ENCODE assay signal across 22 cellular contexts in the genomic region with DNA sequence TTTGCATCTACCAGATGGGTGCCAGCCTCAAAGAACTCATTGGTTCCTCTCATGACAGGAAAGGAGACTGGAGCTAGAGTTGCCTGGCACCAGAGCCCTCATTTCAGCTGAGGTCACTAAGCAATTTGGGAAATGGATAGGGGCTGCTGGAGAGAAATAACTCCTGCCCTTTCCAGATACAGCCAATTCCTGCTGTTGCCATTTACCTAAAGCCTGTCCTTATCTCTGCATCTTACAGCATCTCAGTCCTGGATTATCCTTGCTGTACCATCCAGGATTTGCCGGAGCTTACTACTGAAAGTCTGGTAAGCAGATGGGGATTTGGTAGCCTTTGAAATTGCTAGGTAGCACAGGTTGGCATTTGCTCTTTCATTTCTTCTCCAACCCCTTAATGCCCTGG. TPM values are rescaled to one million over a fixed set of nuclear protein-coding genes. Genes with fewer than 3 reads are reported as not detected.
DNase-seq lines count a peak whose midpoint lies in the region; ATAC-seq and TF ChIP-seq lines count a peak whose summit lies in the region.
"Had no signal": no experiment of that assay in that cellular context is flagged by ENCODE, and none has a peak within 500 bp of the region (broad histone marks: within the 10 kb centered on the region; RNA-seq: fewer than 3 reads in every experiment).

No MANE protein-coding gene starts in this region.

- H4K8ac ChIP-seq in H9 (replicated peaks; ENCODE audit: insufficient read length, low read depth, low read length) = no peak overlapping the region

- no peak overlapping the region for H2BK12ac ChIP-seq in H9 (ENCODE audit: insufficient read length, low read depth, low read length)

- H3K14ac ChIP-seq in H9 (ENCODE audit: insufficient read depth, low read length) = no peak overlapping the region

- H3K9me3 Mint-ChIP-seq in H9 = peaks cover 4 to 5% of the 10 kb centered on the region in 2 experiments
- H3K9me3 Mint-ChIP-seq: CD4-positive, alpha-beta memory T cell; T-cell had no signal

- H3K36me3 ChIP-seq in left lung = no peaks in the 10 kb centered on the region

- H2BK20ac ChIP-seq in H9 (ENCODE audit: low read depth, low read length, poor library complexity, severe bottlenecking) = no peak overlapping the region

- H4K20me1 ChIP-seq in H9 (ENCODE audit: control insufficient read depth, insufficient read depth, insufficient read length) = no peaks in the 10 kb centered on the region

- H3K27me3 ChIP-seq in H9 (ENCODE audit: insufficient read depth, low read length) = no peaks in the 10 kb centered on the region
- H3K27me3 ChIP-seq in left lung = no peaks in the 10 kb centered on the region

- H2AFZ ChIP-seq in H9 (ENCODE audit: low read length) = no peak overlapping the region

- H3K27ac ChIP-seq in H9 (ENCODE audit: insufficient read length, low read depth, low read length) = no peak overlapping the region
- peak overlapping the region; percentile 63 for H3K27ac ChIP-seq in caudate nucleus (ENCODE audit: low read depth, low read length)
- no peak overlapping the region for H3K27ac ChIP-seq in left lung
- H3K27ac ChIP-seq: A549, HL-60 had no signal

- DNase-seq in D341Med (ENCODE audit: low spot score) (peak; percentile 41), H9 (no peak), SK-N-DZ (ENCODE audit: low spot score) (peak; percentile 20), caudate nucleus (lab: John Stamatoyannopoulos, UW) (no peak), left lung (no peak), NCI-H146 treated with DMSO at 0.1 percent for 48 hours (lab: John Stamatoyannopoulos, UW; ENCODE audit: unreplicated experiment) (no peak)
- DNase-seq: C1 segment of cervical spinal cord; Caco-2; CD4-positive, alpha-beta memory T cell; DMS153; DND-41; NCI-H1092; NCI-H1436 treated with DMSO at 0.1 percent for 48 hours; NCI-H1930; NCI-H2107; NCI-H524 treated with DMSO at 0.1 percent for 48 hours; NCI-H774; OCI-M1; T-cell had no signal

- peak overlapping the region; percentile 16 for H3K9ac ChIP-seq in H9 (ENCODE audit: extremely low read depth, insufficient read length, low read length)

- H3K27ac Mint-ChIP-seq in H9 = peak overlapping the region in 1 of 3 experiments; percentile 75; a peak in 1 of 7 replicates
- H3K27ac Mint-ChIP-seq: CD4-positive, alpha-beta memory T cell; T-cell had no signal

- no peaks in the 10 kb centered on the region for H3K23me2 ChIP-seq in H9 (ENCODE audit: insufficient read length, low read depth, low read length, poor library complexity, severe bottlenecking)

- H3K79me1 ChIP-seq in H9 (ENCODE audit: insufficient read depth, low read depth, low read length, poor library complexity, severe bottlenecking) = no peaks in the 10 kb centered on the region

- H3K18ac ChIP-seq in H9 (ENCODE audit: insufficient read length, low read depth, low read length) = no peak overlapping the region

- H4K91ac ChIP-seq in H9 (ENCODE audit: insufficient read length, low read depth, low read length) = no peak overlapping the region

- no CpG with 5 or more reads among the region's 1 CpG for WGBS in H9 (ENCODE audit: extremely low coverage, insufficient read length, low lambda C conversion rate)

- H2BK120ac ChIP-seq in H9 (ENCODE audit: low read depth, low read length, poor library complexity, severe bottlenecking) = no peak overlapping the region

- H3K56ac ChIP-seq in H9 (ENCODE audit: insufficient read length, low read depth, low read length) = no peak overlapping the region

- intact Hi-C loops in left lung (cut with DNase I) = no loop called here

- H3K4ac ChIP-seq in H9 (ENCODE audit: low read depth, low read length) = no peak overlapping the region

- H2BK15ac ChIP-seq in H9 (ENCODE audit: low read depth, low read length) = no peak overlapping the region

- no peak for ATAC-seq in left lung
- no peak for ATAC-seq in GM21528 (IDR thresholded peaks at IDR 0.05; ENCODE audit: low FRiP score, unreplicated experiment)
- ATAC-seq: A549, T-cell had no signal

- H3K27me3 Mint-ChIP-seq in H9 (ENCODE audit: low read depth) = no peaks in the 10 kb centered on the region
- H3K27me3 Mint-ChIP-seq: CD4-positive, alpha-beta memory T cell; T-cell had no signal

- TF ChIP-seq CTCF in H9 (conservative IDR thresholded peaks at IDR 0.05) (no peak), left lung (IDR thresholded peaks at IDR 0.05) (no peak)

- H3K23ac ChIP-seq in H9 (ENCODE audit: insufficient read length, low read depth, low read length) = no peak overlapping the region

- no peak overlapping the region for H4K5ac ChIP-seq in H9 (ENCODE audit: insufficient read length, low read depth, low read length)

- no peak overlapping the region for H2BK5ac ChIP-seq in H9 (ENCODE audit: insufficient read length, low read length)

- H2AK5ac ChIP-seq in H9 (ENCODE audit: insufficient read length, low read length) = no peak overlapping the region

- H3K4me1 ChIP-seq in H9 (ENCODE audit: insufficient read depth, low read length) = no peaks in the 10 kb centered on the region; the same call in 1 of the 2 replicates
- H3K4me1 ChIP-seq in left lung = no peaks in the 10 kb centered on the region
- H3K4me1 ChIP-seq: Caco-2 had no signal

- H3K4me3 Mint-ChIP-seq in H9 = no peak overlapping the region
- H3K4me3 Mint-ChIP-seq: CD4-positive, alpha-beta memory T cell; T-cell had no signal

- H3K4me1 Mint-ChIP-seq in H9 = peaks cover 19 to 20% of the 10 kb centered on the region in 2 experiments
- H3K4me1 Mint-ChIP-seq: CD4-positive, alpha-beta memory T cell; T-cell had no signal

- H3K36me3 Mint-ChIP-seq in H9 (ENCODE audit: insufficient read depth in 1 of 3, low read depth in 3 of 3) = peaks cover 7 to 21% (median 8%) of the 10 kb centered on the region in 3 experiments
- H3K36me3 Mint-ChIP-seq: CD4-positive, alpha-beta memory T cell; T-cell had no signal

- H3K79me2 ChIP-seq in H9 (ENCODE audit: insufficient read depth, low read length) = no peaks in the 10 kb centered on the region

- H3K9me3 ChIP-seq in H9 (ENCODE audit: control insufficient read depth, low read depth, low read length) (no peaks in the 10 kb centered on the region), left lung (no peaks in the 10 kb centered on the region)
- H3K9me3 ChIP-seq: A549, Caco-2 had no signal

- no peak overlapping the region for H3K4me3 ChIP-seq in left lung
- H3K4me3 ChIP-seq: A549 had no signal

- no peak overlapping the region for H3T11ph ChIP-seq in H9 (ENCODE audit: low read length)

- no peak overlapping the region for H3K4me2 ChIP-seq in H9 (ENCODE audit: insufficient read depth, insufficient read length, low read length)
- H3K4me2 ChIP-seq: A549 had no signal

RNA-seq across cellular contexts. Expression of gene SMKR1, which starts 31.9 kb away (rescaled TPM):
- total RNA-seq in H9 (2021) (0.35 and 0.87 TPM in 2 replicates), left lung (1 to 10 TPM in 1 of 2 donors, not detected in 1; 1.0 TPM)
- 0.22 TPM in 1 of 2 replicates, not detected in the other for polyA plus RNA-seq in SK-N-DZ (2014; cell fraction: cytosol; rRNA removed)
- 1.9 TPM in 1 of 2 replicates, not detected in the other for polyA plus RNA-seq in SK-N-DZ (2014; cell fraction: nucleus; rRNA removed)
- total RNA-seq: Caco-2 had no signal

RNA-seq across cellular contexts. Expression of gene STRIP2, which starts 36.2 kb away (rescaled TPM):
- total RNA-seq in H9 (2021) (8.1 and 9.9 TPM in 2 replicates), left lung (1 to 10 TPM; 4.4 to 5.3 TPM)
- 9.4 TPM in 2 replicates for polyA plus RNA-seq in SK-N-DZ (2014; cell fraction: cytosol; rRNA removed)
- 28.5 and 45.2 TPM in 2 replicates for polyA plus RNA-seq in SK-N-DZ (2014; cell fraction: nucleus; rRNA removed)
- polyA plus RNA-seq: CD4-positive, alpha-beta memory T cell had no signal

Comparison
In these comparisons a context has a peak if more than half of its experiments do, and no peak if none do; other contexts are left out.
1. DNase-seq: peak in D341Med (single experiment) and SK-N-DZ (single experiment); none in H9 (single experiment), caudate nucleus (0 of 61), left lung (0 of 2) and NCI-H146 treated with DMSO at 0.1 percent for 48 hours (single experiment).